30 cellular contexts compared by ENCODE assay signal in genomic region chr5:95708876-95709275, GRCh38. TPM values are rescaled to one million over a fixed set of nuclear protein-coding genes. Genes with fewer than 3 reads are reported as not detected.
"Had no signal": no experiment of that assay in that cellular context is flagged by ENCODE, and none has a peak within 500 bp of the region (broad histone marks: within the 10 kb centered on the region; RNA-seq: fewer than 3 reads in every experiment).

No MANE protein-coding gene starts in this region.

- H3K4me1 ChIP-seq: colonic mucosa had no signal

- ATAC-seq: activated CD4-positive, CD25-positive, alpha-beta regulatory T cell treated with anti-CD3 and anti-CD28 coated beads, Interleukin-2, amount 50 U/mL, for 24 hours; activated CD8-positive, alpha-beta T cell treated with anti-CD3 and anti-CD28 coated beads for 36 hours; activated T-cell treated with anti-CD3 and anti-CD28 coated beads, Interleukin-2, amount 50 U/mL, for 4 hours; activated T-helper 17 cell treated with anti-CD3 and anti-CD28 coated beads, Interleukin-2, amount 50 U/mL, for 72 hours; body of pancreas; esophagus mucosa had no signal

- H3K4me3 ChIP-seq: body of pancreas, colonic mucosa had no signal

- H3K27ac Mint-ChIP-seq: activated B cell treated with CpG ODN at 0.5 μM for 24 hours; activated CD8-positive, alpha-beta T cell treated with anti-CD3 and anti-CD28 coated beads for 36 hours; activated naive CD8-positive, alpha-beta T cell; activated T-helper 17 cell treated with anti-CD3 and anti-CD28 coated beads, Interleukin-2, amount 50 U/mL, for 72 hours; T-helper 1 cell treated with Interleukin-12 subunit alpha and Interleukin-12 subunit beta and Interleukin-4 antibody, amounts not matched to agents 30 μg/mL and 1 μg/mL, for 36 hours; T-helper 2 cell treated with Interferon-gamma antibody and Interleukin-4, amounts not matched to agents 5 μg/mL and 100 μg/mL, for 36 hours had no signal

- DNase-seq: activated B cell treated with CpG ODN at 0.5 μM for 24 hours; activated CD4-positive, alpha-beta T cell treated with anti-CD3 and anti-CD28 coated beads for 48 hours; activated CD4-positive, alpha-beta T cell treated with anti-CD3 and anti-CD28 coated beads, Interleukin-2, amount 50 U/mL, for 1 hour; activated CD4-positive, alpha-beta T cell treated with anti-CD3 and anti-CD28 coated beads, Interleukin-2, amount 50 U/mL, for 48 hours; activated CD8-positive, alpha-beta memory T cell treated with anti-CD3 and anti-CD28 coated beads for 24 hours; activated CD8-positive, alpha-beta T cell treated with anti-CD3 and anti-CD28 coated beads for 36 hours; activated effector memory CD4-positive, alpha-beta T cell treated with Interleukin-2 at 50 U/mL for 16 hours; activated gamma-delta T cell treated with Interleukin-2 at 50 U/mL for 16 hours; activated naive CD4-positive, alpha-beta T cell treated with anti-CD3 and anti-CD28 coated beads, Interleukin-2, amount 50 U/mL, for 16 hours; activated naive CD4-positive, alpha-beta T cell treated with Interleukin-2 at 50 U/mL for 16 hours; activated T-cell treated with anti-CD3 and anti-CD28 coated beads, Interleukin-2, amount 50 U/mL, for 4 hours; amniotic stem cell; anterior cingulate cortex; body of pancreas; central memory CD4-positive, alpha-beta T cell; cerebellar nuclear complex; colonic mucosa; effector CD8-positive, alpha-beta T cell; foreskin fibroblast; head of caudate nucleus; T1000; WERI-Rb-1 had no signal

- H3K4me1 Mint-ChIP-seq: activated B cell treated with CpG ODN at 0.5 μM for 24 hours; activated T-helper 17 cell treated with anti-CD3 and anti-CD28 coated beads, Interleukin-2, amount 50 U/mL, for 72 hours had no signal

- H3K27me3 Mint-ChIP-seq: activated B cell treated with CpG ODN at 0.5 μM for 24 hours had no signal

- H3K4me3 Mint-ChIP-seq: activated B cell treated with CpG ODN at 0.5 μM for 24 hours; activated CD8-positive, alpha-beta T cell treated with anti-CD3 and anti-CD28 coated beads for 36 hours; activated naive CD8-positive, alpha-beta T cell; activated T-cell treated with anti-CD3 and anti-CD28 coated beads, Interleukin-2, amount 50 U/mL, for 4 hours; activated T-helper 17 cell treated with anti-CD3 and anti-CD28 coated beads, Interleukin-2, amount 50 U/mL, for 72 hours; T-helper 1 cell treated with Interleukin-12 subunit alpha and Interleukin-12 subunit beta and Interleukin-4 antibody, amounts not matched to agents 30 μg/mL and 1 μg/mL, for 36 hours; T-helper 2 cell treated with Interferon-gamma antibody and Interleukin-4, amounts not matched to agents 5 μg/mL and 100 μg/mL, for 36 hours had no signal

- H3K9me3 Mint-ChIP-seq: activated B cell treated with CpG ODN at 0.5 μM for 24 hours; activated CD8-positive, alpha-beta T cell treated with anti-CD3 and anti-CD28 coated beads for 36 hours; activated T-cell treated with anti-CD3 and anti-CD28 coated beads, Interleukin-2, amount 50 U/mL, for 4 hours; activated T-helper 17 cell treated with anti-CD3 and anti-CD28 coated beads, Interleukin-2, amount 50 U/mL, for 72 hours; T-helper 1 cell treated with Interleukin-12 subunit alpha and Interleukin-12 subunit beta and Interleukin-4 antibody, amounts not matched to agents 30 μg/mL and 1 μg/mL, for 36 hours; T-helper 2 cell treated with Interferon-gamma antibody and Interleukin-4, amounts not matched to agents 5 μg/mL and 100 μg/mL, for 36 hours had no signal

- H3K36me3 Mint-ChIP-seq: activated naive CD8-positive, alpha-beta T cell had no signal

- H3K36me3 ChIP-seq: colonic mucosa, WERI-Rb-1 had no signal

- H3K27ac ChIP-seq: body of pancreas, colonic mucosa, WERI-Rb-1 had no signal

- H3K27me3 ChIP-seq: body of pancreas, colonic mucosa had no signal

- H3K9me3 ChIP-seq: body of pancreas, colonic mucosa had no signal

- FAIRE-seq: frontal cortex had no signal

RNA-seq across cellular contexts. Expression of gene SPATA9, which starts 26.1 kb away (rescaled TPM):
- total RNA-seq: activated B cell treated with CpG ODN at 0.5 μM for 24 hours; activated CD8-positive, alpha-beta T cell treated with anti-CD3 and anti-CD28 coated beads for 36 hours; activated T-cell treated with anti-CD3 and anti-CD28 coated beads, Interleukin-2, amount 50 U/mL, for 4 hours; activated T-helper 17 cell treated with anti-CD3 and anti-CD28 coated beads, Interleukin-2, amount 50 U/mL, for 72 hours; body of pancreas; epithelial cell of proximal tubule; esophagus mucosa had no signal
